24 cellular contexts compared by ENCODE assay signal in the genomic region with DNA sequence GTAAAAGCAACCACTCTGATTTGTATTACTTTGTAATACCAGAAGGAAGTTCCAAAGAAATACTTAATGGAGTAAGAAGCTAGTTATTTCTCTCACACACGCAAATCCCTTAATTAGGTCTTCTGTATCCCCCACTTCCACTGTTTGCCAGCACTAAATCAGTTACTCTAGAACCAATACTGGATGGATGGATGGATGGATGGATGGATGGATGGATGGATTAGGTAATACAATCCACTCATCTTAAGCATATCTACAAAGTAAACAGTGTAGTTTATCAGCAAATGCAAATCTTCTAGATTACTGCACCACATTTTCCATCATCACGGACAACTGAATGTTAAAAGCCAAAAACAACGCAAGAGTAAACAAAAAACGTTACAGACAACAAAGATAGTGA.
"Had no signal": no experiment of that assay in that cellular context is flagged by ENCODE, and none has a peak within 500 bp of the region (broad histone marks: within the 10 kb centered on the region; RNA-seq: fewer than 3 reads in every experiment).

No MANE protein-coding gene starts in this region.

- H3K27ac Mint-ChIP-seq: endodermal cell, mesothelial cell of epicardium had no signal

- H3K27me3 ChIP-seq: dorsolateral prefrontal cortex, esophagus squamous epithelium, gastrocnemius medialis, left lung had no signal

- H3K4me3 ChIP-seq: coronary artery, dorsolateral prefrontal cortex, esophagus squamous epithelium, gastrocnemius medialis, heart right ventricle, left lung, lower lobe of right lung, mucosa of descending colon had no signal

- H3K9me3 Mint-ChIP-seq: effector memory CD8-positive, alpha-beta T cell; endodermal cell; mesothelial cell of epicardium; naive B cell had no signal

- H3K9me3 ChIP-seq: esophagus squamous epithelium, gastrocnemius medialis, heart right ventricle, left lung, lower lobe of right lung, mucosa of descending colon had no signal

- DNase-seq: dermis blood vessel endothelial cell; dorsolateral prefrontal cortex; effector CD8-positive, alpha-beta T cell; effector memory CD8-positive, alpha-beta T cell; endodermal cell; erythroblast; esophagus squamous epithelium; foreskin melanocyte; gastrocnemius medialis; glutamatergic neuron; head of caudate nucleus; heart right ventricle; hippocampal formation; left cardiac atrium; left lung; left ventricle myocardium superior; lower lobe of right lung; mesenchymal stem cell; mucosa of descending colon; naive B cell had no signal

- H3K27ac ChIP-seq: coronary artery, epithelial cell of prostate, esophagus squamous epithelium, gastrocnemius medialis, heart right ventricle, left lung, lower lobe of right lung had no signal

- H3K4me3 Mint-ChIP-seq: effector memory CD8-positive, alpha-beta T cell; endodermal cell; mesothelial cell of epicardium had no signal

- H3K27me3 Mint-ChIP-seq: effector memory CD8-positive, alpha-beta T cell; naive B cell had no signal

- H3K36me3 Mint-ChIP-seq: naive B cell had no signal

- ATAC-seq: effector memory CD8-positive, alpha-beta T cell; esophagus mucosa; gastrocnemius medialis; heart right ventricle; left cardiac atrium; left lung; left ventricle myocardium superior; lower lobe of right lung; mucosa of descending colon had no signal
